In genomic region chr1:205492774-205493173, GRCh38 we compare ENCODE assay signal across 20 cellular contexts. TPM values are rescaled to one million over a fixed set of nuclear protein-coding genes. Genes with fewer than 3 reads are reported as not detected.
A peak's percentile ranks its signal among the peaks of the same experiment; 100 is the strongest.
DNase-seq lines count a peak whose midpoint lies in the region; ATAC-seq, FAIRE-seq and TF ChIP-seq lines count a peak whose summit lies in the region.
"Had no signal": no experiment of that assay in that cellular context is flagged by ENCODE, and none has a peak within 500 bp of the region (broad histone marks: within the 10 kb centered on the region; RNA-seq: fewer than 3 reads in every experiment).

No MANE protein-coding gene starts in this region.

- H3K9ac ChIP-seq in NT2/D1 (ENCODE audit: insufficient read length, low read depth), result peak overlapping the region; percentile 29
- no peak overlapping the region for H3K9ac ChIP-seq in H1 (replicated peaks in 1 of 4; ENCODE audit: extremely low read depth in 1 of 4, low read depth in 3 of 4, low read length in 3 of 4)
- H3K9ac ChIP-seq in skeletal muscle satellite cell (ENCODE audit: low read depth, low read length), result no peak overlapping the region

- peaks cover 7 to 29% of the 10 kb centered on the region in 2 donors for H3K27me3 Mint-ChIP-seq in natural killer cell treated with Interleukin-12 subunit alpha and Interleukin-12 subunit beta and Interleukin-15 and Interleukin-18, amount 100 ng/mL, for 72 hours

- TF ChIP-seq POLR2A in H1 (IDR thresholded peaks at IDR 0.05; ENCODE audit: control extremely low read depth in 1 of 2, low read depth in 2 of 2, low read length in 2 of 2), result no peak

- peak overlapping the region; percentile 30; the same call in 1 of the 2 replicates for H2BK12ac ChIP-seq in H1 (ENCODE audit: low read depth, low read length)

- H3K4me3 ChIP-seq in NT2/D1 (ENCODE audit: insufficient read length, low read depth) (no peak overlapping the region), H1 (ENCODE audit: extremely low read depth in 1 of 4, insufficient read depth in 2 of 4, low read depth in 3 of 4, low read length in 4 of 4) (no peak overlapping the region), skeletal muscle satellite cell (ENCODE audit: low read length) (no peak overlapping the region)
- H3K4me3 ChIP-seq: prostate gland, testis had no signal

- H4K20me1 ChIP-seq in H1 (replicated peaks in 1 of 2; ENCODE audit: control insufficient read depth in 1 of 2, insufficient read depth in 2 of 2, low read length in 2 of 2), result no peaks in the 10 kb centered on the region

- H3K23me2 ChIP-seq in H1 (ENCODE audit: low read depth, low read length), result no peaks in the 10 kb centered on the region

- TF ChIP-seq RAD21 in H1 (IDR thresholded peaks at IDR 0.05 in 1 of 2, conservative IDR thresholded peaks at IDR 0.05 in 1 of 2; ENCODE audit: low read depth in 2 of 2, low read length in 2 of 2), result no peak

- peaks cover 4 to 15% of the 10 kb centered on the region in 2 donors for H3K4me1 Mint-ChIP-seq in natural killer cell treated with Interleukin-12 subunit alpha and Interleukin-12 subunit beta and Interleukin-15 and Interleukin-18, amount 100 ng/mL, for 72 hours (ENCODE audit: low read depth in 2 of 2)

- no peak overlapping the region for H2AFZ ChIP-seq in H1 (ENCODE audit: low read length)

- H2BK120ac ChIP-seq in H1 (replicated peaks; ENCODE audit: low read depth, low read length), result no peak overlapping the region

- H3K4ac ChIP-seq in H1 (replicated peaks; ENCODE audit: insufficient read length, low read depth, low read length), result no peak overlapping the region

- H2AK5ac ChIP-seq in H1 (ENCODE audit: low read depth, low read length), result no peak overlapping the region

- no peaks in the 10 kb centered on the region for H3K9me3 Mint-ChIP-seq in natural killer cell treated with Interleukin-12 subunit alpha and Interleukin-12 subunit beta and Interleukin-15 and Interleukin-18, amount 100 ng/mL, for 72 hours
- H3K9me3 Mint-ChIP-seq: memory B cell, natural killer cell had no signal

- H3K27me3 ChIP-seq in NT2/D1 (ENCODE audit: insufficient read depth, insufficient read length) (no peaks in the 10 kb centered on the region), H1 (replicated peaks in 1 of 4; ENCODE audit: control insufficient read depth in 3 of 4, extremely low read depth in 1 of 4, insufficient read depth in 3 of 4, low read length in 3 of 4) (no peaks in the 10 kb centered on the region), skeletal muscle satellite cell (ENCODE audit: control insufficient read depth, insufficient read depth, low read length) (peaks cover 76% of the 10 kb centered on the region)
- H3K27me3 ChIP-seq: testis had no signal

- WGBS in H1 (ENCODE audit: extremely low coverage in 1 of 2, insufficient coverage in 1 of 2, insufficient read length in 1 of 2, insufficient replicate concordance in 2 of 2, low coverage in 1 of 2, low lambda C conversion rate in 2 of 2, missing lambda C conversion rate in 1 of 2), 2 experiments, result 84% methylated on average over 7 of the region's 7 CpGs; no CpG with 5 or more reads in 1 of the 2 experiments

- DNase-seq in COLO668 (lab: John Stamatoyannopoulos, UW; ENCODE audit: unreplicated experiment), result peak; percentile 42
- no peak for DNase-seq in NT2/D1 (ENCODE audit: low read depth, low spot score)
- no peak for DNase-seq in H1 (ENCODE audit: low read depth in 1 of 2, low spot score in 2 of 2)
- no peak for DNase-seq in dedifferentiated amniotic fluid mesenchymal stem cell (ENCODE audit: extremely low spot score)
- no peak for DNase-seq in natural killer cell treated with Interleukin-12 subunit alpha and Interleukin-12 subunit beta and Interleukin-15 and Interleukin-18, amount 100 ng/mL, for 72 hours (ENCODE audit: low spot score)
- no peak for DNase-seq in KBM-7
- DNase-seq: activated naive CD4-positive, alpha-beta T cell treated with anti-CD3 and anti-CD28 coated beads, Interleukin-2, amount 50 U/mL, for 16 hours; AML-193; natural killer cell; stimulated activated CD4-positive, alpha-beta T cell treated with anti-CD3 and anti-CD28 coated beads, Interleukin-12 subunit alpha, Interleukin-12 subunit beta, amount 100 ng/mL, for 4 hours; stimulated activated CD8-positive, alpha-beta memory T cell treated with anti-CD3 and anti-CD28 coated beads, Interleukin-4, amount 100 ng/mL, for 48 hours; T-helper 9 cell; testis had no signal

- H3K36me3 Mint-ChIP-seq in natural killer cell treated with Interleukin-12 subunit alpha and Interleukin-12 subunit beta and Interleukin-15 and Interleukin-18, amount 100 ng/mL, for 72 hours, result no peaks in the 10 kb centered on the region
- H3K36me3 Mint-ChIP-seq: memory B cell, natural killer cell had no signal

- H2BK15ac ChIP-seq in H1 (ENCODE audit: low read length), result peak overlapping the region; percentile 12; the same call in 1 of the 2 replicates

- H3K36me3 ChIP-seq in NT2/D1 (ENCODE audit: insufficient read depth, insufficient read length, low read length) (no peaks in the 10 kb centered on the region), H1 (ENCODE audit: control insufficient read depth in 2 of 4, insufficient read depth in 4 of 4, low read length in 3 of 4) (no peaks in the 10 kb centered on the region), skeletal muscle satellite cell (ENCODE audit: insufficient read depth, low read length) (no peaks in the 10 kb centered on the region)
- H3K36me3 ChIP-seq: prostate gland had no signal

- POLR2A ChIA-PET in H1 (lab: Charles Lee; ENCODE audit: partially characterized antibody), result interaction anchor here (0.7 to 6.1 kb wide), 8 partner anchors 9 to 31 kb away, joined by 3 to 22 read pairs (median 6); partner anchors contain the start of gene CDK18

- peaks cover 31% of the 10 kb centered on the region for H3K4me1 ChIP-seq in NT2/D1 (ENCODE audit: insufficient read depth, insufficient read length)
- peaks cover 10 to 23% (median 16%) of the 10 kb centered on the region in 4 experiments for H3K4me1 ChIP-seq in H1 (replicated peaks in 1 of 4; ENCODE audit: control insufficient read depth in 3 of 4, insufficient read depth in 4 of 4, low read length in 3 of 4)
- H3K4me1 ChIP-seq in skeletal muscle satellite cell (ENCODE audit: control insufficient read depth, insufficient read depth, low read length), result peaks cover 16% of the 10 kb centered on the region
- H3K4me1 ChIP-seq: prostate gland had no signal

- TF ChIP-seq CTCF in H1 (IDR thresholded peaks at IDR 0.05; ENCODE audit: control extremely low read depth in 1 of 3, insufficient read depth in 1 of 3, low read depth in 1 of 3, low read length in 3 of 3), result no peak

- no peak overlapping the region for H3K27ac ChIP-seq in H1 (ENCODE audit: low read depth, low read length)
- H3K27ac ChIP-seq: prostate gland, testis had no signal

- in situ Hi-C loops in KBM-7 (cut with MboI; ENCODE audit: low pct_unique_long_range_greater_than_20kb, low sequenced_read_pairs), result no loop called here

- H4K8ac ChIP-seq in H1 (ENCODE audit: extremely low read depth, insufficient read depth, low read length), result no peak overlapping the region

- no peak overlapping the region for H4K5ac ChIP-seq in H1 (ENCODE audit: insufficient read length, low read depth, low read length)

- no peak overlapping the region for H3K56ac ChIP-seq in H1 (replicated peaks; ENCODE audit: insufficient read length, low read depth, low read length)

- no peak overlapping the region for H3K14ac ChIP-seq in H1 (ENCODE audit: insufficient read length)

- 0 out of 2 replicates have a peak overlapping the region, but pooled peaks have one; percentile 72 for H2BK20ac ChIP-seq in H1 (ENCODE audit: low read length)

- H4K91ac ChIP-seq in H1 (replicated peaks; ENCODE audit: insufficient read length, low read length), result peak overlapping the region; percentile 6

- H3K23ac ChIP-seq in H1 (ENCODE audit: insufficient read length), result no peak overlapping the region

- H3K4me3 Mint-ChIP-seq in natural killer cell treated with Interleukin-12 subunit alpha and Interleukin-12 subunit beta and Interleukin-15 and Interleukin-18, amount 100 ng/mL, for 72 hours, result no peak overlapping the region
- H3K4me3 Mint-ChIP-seq: memory B cell, natural killer cell had no signal

- H3K18ac ChIP-seq in H1 (ENCODE audit: extremely low read depth, low read length), result no peak overlapping the region

- no peak overlapping the region for H2BK5ac ChIP-seq in H1 (ENCODE audit: low read depth, low read length)

- no peaks in the 10 kb centered on the region for H3K79me2 ChIP-seq in H1 (ENCODE audit: control insufficient read depth in 1 of 2, insufficient read depth in 2 of 2, low read length in 2 of 2)

- H3K27ac Mint-ChIP-seq in natural killer cell treated with Interleukin-12 subunit alpha and Interleukin-12 subunit beta and Interleukin-15 and Interleukin-18, amount 100 ng/mL, for 72 hours, result no peak overlapping the region
- H3K27ac Mint-ChIP-seq: memory B cell, natural killer cell had no signal

- H3K4me2 ChIP-seq in H1 (ENCODE audit: insufficient read depth in 1 of 2, low read depth in 2 of 2, low read length in 2 of 2) (no peak overlapping the region), skeletal muscle satellite cell (ENCODE audit: low read length) (peak overlapping the region; percentile 58)

- H3K9me3 ChIP-seq in NT2/D1 (ENCODE audit: insufficient read depth, low read length) (no peaks in the 10 kb centered on the region), H1 (ENCODE audit: insufficient read depth in 2 of 2, low read depth in 1 of 2, low read length in 1 of 2) (no peaks in the 10 kb centered on the region), skeletal muscle satellite cell (replicated peaks; ENCODE audit: low read length) (no peaks in the 10 kb centered on the region)
- H3K9me3 ChIP-seq: prostate gland, testis had no signal

- no peak for FAIRE-seq in H1 (lab: Jason Lieb, UNC)
- FAIRE-seq: colon, endometrium, kidney had no signal

- H3K79me1 ChIP-seq in H1 (ENCODE audit: low read depth, low read length), result no peaks in the 10 kb centered on the region

- TF ChIP-seq EP300 in H1 (IDR thresholded peaks at IDR 0.05; ENCODE audit: borderline replicate concordance in 1 of 2, low read depth in 2 of 2, low read length in 2 of 2), result no peak

- CTCF ChIA-PET in H1 (lab: Charles Lee; ENCODE audit: partially characterized antibody), result interaction anchor here (0.6 to 47.3 kb wide), 14 partner anchors 7 to 686 kb away, joined by 3 to 1626 read pairs (median 4); partner anchors contain the start of genes BLACAT1, CDK18 and LEMD1

- no peak for ATAC-seq in natural killer cell treated with Interleukin-12 subunit alpha and Interleukin-12 subunit beta and Interleukin-15 and Interleukin-18, amount 100 ng/mL, for 72 hours

RNA-seq across cellular contexts. Expression of gene CDK18, which starts 11.7 kb away (rescaled TPM):
- 40.9 and 44.0 TPM in 2 replicates for total RNA-seq in H1 (2021; fragmentation: NEBNext Ultra II Directional; extraction: Animal tissue kit (Norgen Biotek cat#: 25700))
- 31.2 and 50.3 TPM in 2 replicates for polyA plus RNA-seq in H1 (2011; rRNA removed)
- polyA plus RNA-seq in H1 (2011; cell fraction: cytosol; rRNA removed), result 19.7 TPM
- polyA plus RNA-seq in H1 (2011; cell fraction: nucleus; rRNA removed), result 102 TPM
- polyA plus RNA-seq in H1 (2012, experiment 1 of 2), result 35.9 to 57.1 TPM (median 46.6 TPM) in 4 replicates
- polyA plus RNA-seq in H1 (2012, experiment 2 of 2), result 29.8 TPM
- 31.5 TPM for polyA plus RNA-seq in H1 (2013, experiment 1 of 2)
- 31.7 TPM for polyA plus RNA-seq in H1 (2013, experiment 2 of 2)
- 37.0 and 48.0 TPM in 2 replicates for polyA minus RNA-seq in H1 (2011; rRNA and poly(A)+ RNA removed)
- 25.8 TPM for polyA minus RNA-seq in H1 (2011; cell fraction: cytosol; rRNA and poly(A)+ RNA removed)
- polyA minus RNA-seq in H1 (2011; cell fraction: nucleus; rRNA and poly(A)+ RNA removed), result 61.8 TPM
- 1.3 TPM in 1 of 2 replicates, not detected in the other for total RNA-seq in skeletal muscle satellite cell (2012; rRNA removed)
- total RNA-seq in natural killer cell treated with Interleukin-12 subunit alpha and Interleukin-12 subunit beta and Interleukin-15 and Interleukin-18, amount 100 ng/mL, for 72 hours, result under 1 TPM; 0.28 to 0.71 TPM

RNA-seq across cellular contexts. Expression of gene BLACAT1, which starts 36.9 kb away (rescaled TPM):
- total RNA-seq in H1 (2021; fragmentation: NEBNext Ultra II Directional; extraction: Animal tissue kit (Norgen Biotek cat#: 25700)), result 3.5 and 3.8 TPM in 2 replicates
- polyA plus RNA-seq in H1 (2011; rRNA removed), result 6.3 and 10.5 TPM in 2 replicates
- 7.2 TPM for polyA plus RNA-seq in H1 (2011; cell fraction: cytosol; rRNA removed)
- 18.7 TPM for polyA plus RNA-seq in H1 (2011; cell fraction: nucleus; rRNA removed)
- 6.7 to 8.3 TPM (median 7.4 TPM) in 4 replicates for polyA plus RNA-seq in H1 (2012, experiment 1 of 2)
- 5.7 TPM for polyA plus RNA-seq in H1 (2012, experiment 2 of 2)
- polyA plus RNA-seq in H1 (2013, experiment 1 of 2), result 3.9 TPM
- 3.9 TPM for polyA plus RNA-seq in H1 (2013, experiment 2 of 2)
- polyA minus RNA-seq in H1 (2011; rRNA and poly(A)+ RNA removed), result 13.1 and 19.7 TPM in 2 replicates
- 4.6 TPM for polyA minus RNA-seq in H1 (2011; cell fraction: cytosol; rRNA and poly(A)+ RNA removed)
- polyA minus RNA-seq in H1 (2011; cell fraction: nucleus; rRNA and poly(A)+ RNA removed), result 11.3 TPM
- total RNA-seq in skeletal muscle satellite cell (2012; rRNA removed), result not detected in 2 replicates
- not detected for total RNA-seq in natural killer cell treated with Interleukin-12 subunit alpha and Interleukin-12 subunit beta and Interleukin-15 and Interleukin-18, amount 100 ng/mL, for 72 hours
- polyA plus RNA-seq: aorta had no signal

Comparison
In these comparisons a context has a peak if more than half of its experiments do, and no peak if none do; other contexts are left out.
1. RNA of gene CDK18, which starts 11.7 kb away (total RNA-seq): 40.9 to 44.0 TPM in H1; 0.28 to 0.71 TPM in natural killer cell treated with Interleukin-12 subunit alpha and Interleukin-12 subunit beta and Interleukin-15 and Interleukin-18, amount 100 ng/mL, for 72 hours; every median in the first group is over 10 times any median in the second.